9 cellular contexts compared by ENCODE assay signal in the genomic region with DNA sequence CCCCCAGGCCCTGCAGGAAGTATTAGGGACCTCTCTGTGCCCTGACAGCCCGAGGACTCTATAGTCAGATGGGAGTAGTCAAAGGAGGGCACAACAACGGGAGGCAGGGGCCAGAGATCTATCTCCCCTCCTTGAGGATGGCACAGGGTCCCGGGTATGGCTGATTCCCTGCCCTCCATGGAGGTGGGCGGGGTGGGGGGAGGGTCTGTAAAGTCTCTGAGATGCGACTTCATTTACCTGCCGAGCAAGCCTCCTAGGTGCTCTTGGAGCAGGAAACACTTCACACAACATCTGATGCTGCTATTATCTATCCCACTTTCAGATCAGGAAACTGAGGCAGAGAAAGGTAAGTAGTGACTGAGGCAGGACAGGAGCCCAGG. TPM values are rescaled to one million over a fixed set of nuclear protein-coding genes. Genes with fewer than 3 reads are reported as not detected.
DNase-seq lines count a peak whose midpoint lies in the region; ATAC-seq and TF ChIP-seq lines count a peak whose summit lies in the region.
"Had no signal": no experiment of that assay in that cellular context is flagged by ENCODE, and none has a peak within 500 bp of the region (broad histone marks: within the 10 kb centered on the region; RNA-seq: fewer than 3 reads in every experiment).

No MANE protein-coding gene starts in this region.

- H3K9me3 Mint-ChIP-seq in nephron = no peaks in the 10 kb centered on the region

- peak overlapping the region; percentile 77 to 86 (median 82) for H3K4me3 Mint-ChIP-seq in nephron

- H3K4me3 ChIP-seq in right atrium auricular region (peak overlapping the region; percentile 42 to 74), epithelial cell of proximal tubule (ENCODE audit: low read depth, low read length) (peak overlapping the region; percentile 80), uterus (peak overlapping the region; percentile 33 to 99)

- intact Hi-C loops in Right ventricle myocardium inferior (cut with DNase I) = no loop called here
- intact Hi-C loops in uterus (cut with DNase I; ENCODE audit: low total_unique reads) = no loop called here

- peak overlapping the region; percentile 45 to 95 (median 94) for H3K27ac Mint-ChIP-seq in nephron

- H3K27me3 ChIP-seq in right atrium auricular region = no peaks in the 10 kb centered on the region
- no peaks in the 10 kb centered on the region for H3K27me3 ChIP-seq in uterus

- ATAC-seq in Right ventricle myocardium inferior = no peak

- peaks cover 4% of the 10 kb centered on the region for H3K36me3 Mint-ChIP-seq in nephron (ENCODE audit: low read depth)

- peak overlapping the region; percentile 94 to 98 for H3K27ac ChIP-seq in right atrium auricular region
- peak overlapping the region; percentile 99 to 100 for H3K27ac ChIP-seq in uterus

- peaks cover 59% of the 10 kb centered on the region for H3K4me1 Mint-ChIP-seq in nephron

- H3K9me3 ChIP-seq in right atrium auricular region = no peaks in the 10 kb centered on the region
- H3K9me3 ChIP-seq in uterus = no peaks in the 10 kb centered on the region

- TF ChIP-seq CTCF in right atrium auricular region (IDR thresholded peaks at IDR 0.05) (no peak), epithelial cell of proximal tubule (conservative IDR thresholded peaks at IDR 0.05; ENCODE audit: low read depth, low read length) (no peak), nephron (IDR thresholded peaks at IDR 0.05; ENCODE audit: unreplicated experiment in 3 of 3) (no peak), uterus (IDR thresholded peaks at IDR 0.05) (no peak)

- TF ChIP-seq POLR2A in uterus (IDR thresholded peaks at IDR 0.05) = no peak

- H3K4me1 ChIP-seq in right atrium auricular region (peaks cover 0 to 65% of the 10 kb centered on the region in 2 donors), uterus (peaks cover 23 to 29% of the 10 kb centered on the region in 2 donors)

- no peaks in the 10 kb centered on the region for H3K27me3 Mint-ChIP-seq in nephron (ENCODE audit: low read depth)

- H3K36me3 ChIP-seq in right atrium auricular region = no peaks in the 10 kb centered on the region
- H3K36me3 ChIP-seq in uterus = no peaks in the 10 kb centered on the region

- DNase-seq in right atrium auricular region (ENCODE audit: low spot score) (no peak), Right ventricle myocardium inferior (ENCODE audit: missing footprints) (no peak), epithelial cell of proximal tubule (ENCODE audit: low read depth) (no peak), uterus (no peak), NCI-H1694 treated with DMSO at 0.1 percent for 48 hours (lab: John Stamatoyannopoulos, UW) (no peak), SHP77 (lab: John Stamatoyannopoulos, UW) (no peak), iPS-NIHi11 (ENCODE audit: low spot score) (no peak)
- DNase-seq: NCI-H2171 treated with DMSO at 0.1 percent for 48 hours had no signal

RNA-seq across cellular contexts. Expression of gene CDC42EP1, which starts 0.8 kb away (rescaled TPM):
- 10 to 100 TPM; 20.7 to 34.8 TPM for total RNA-seq in right atrium auricular region
- total RNA-seq in Right ventricle myocardium inferior = 17.7 TPM
- total RNA-seq in epithelial cell of proximal tubule = 102 and 110 TPM in 2 replicates
- 100 to 1,000 TPM in 1 of 4 donors, 10 to 100 TPM in 3; 10.6 to 101 (median 16.5) TPM for total RNA-seq in uterus

RNA-seq across cellular contexts. Expression of gene LGALS2, which starts 20.4 kb away (rescaled TPM):
- total RNA-seq in right atrium auricular region (not detected), Right ventricle myocardium inferior (0.60 TPM), epithelial cell of proximal tubule (not detected in 2 replicates), uterus (not detected)

RNA-seq across cellular contexts. Expression of gene CARD10, which starts 40.3 kb away (rescaled TPM):
- total RNA-seq in right atrium auricular region (1 to 10 TPM; 4.2 to 5.8 TPM), Right ventricle myocardium inferior (10.3 TPM), epithelial cell of proximal tubule (60.0 and 63.8 TPM in 2 replicates), uterus (10 to 100 TPM in 2 of 4 donors, 1 to 10 TPM in 2; 4.6 to 23.4 (median 10.2) TPM)

RNA-seq across cellular contexts. Expression of gene GGA1, which starts 49.1 kb away (rescaled TPM):
- total RNA-seq in right atrium auricular region = 10 to 100 TPM; 17.7 to 29.0 TPM
- total RNA-seq in Right ventricle myocardium inferior = 26.7 TPM
- 43.8 and 49.6 TPM in 2 replicates for total RNA-seq in epithelial cell of proximal tubule
- 10 to 100 TPM; 16.7 to 78.0 (median 35.3) TPM for total RNA-seq in uterus
